Comparison of ENCODE assay signal across 10 cellular contexts in the genomic region with DNA sequence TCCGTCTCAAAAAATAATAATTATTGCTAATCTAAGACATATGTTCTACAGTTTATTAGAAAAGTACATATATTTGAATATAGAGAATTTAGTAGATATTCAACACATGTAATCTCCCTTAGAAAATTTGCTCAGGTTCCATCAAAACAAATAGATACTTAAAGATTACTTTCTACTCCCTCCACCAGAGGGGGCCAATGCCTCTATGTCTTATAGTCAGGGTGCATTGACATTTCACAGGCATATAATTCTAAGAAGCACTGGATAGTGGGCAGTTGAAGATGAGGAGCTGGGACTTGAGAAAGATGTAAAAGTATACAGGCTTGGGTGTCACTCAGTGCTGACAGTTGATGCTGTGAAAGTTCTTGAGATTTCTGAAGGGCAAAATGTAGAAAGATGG.
DNase-seq lines count a peak whose midpoint lies in the region; ATAC-seq and TF ChIP-seq lines count a peak whose summit lies in the region.
"Had no signal": no experiment of that assay in that cellular context is flagged by ENCODE, and none has a peak within 500 bp of the region (broad histone marks: within the 10 kb centered on the region; RNA-seq: fewer than 3 reads in every experiment).

No MANE protein-coding gene starts in this region.

- CTCF ChIA-PET in activated CD8-positive, alpha-beta T cell treated with anti-CD3 and anti-CD28 coated beads for 36 hours (lab: Charles Lee): interaction anchor here (0.7 to 1.5 kb wide), 2 partner anchors 13 to 121 kb away, joined by 3 to 7 read pairs; no protein-coding TSS in a partner anchor

- peak; percentile 37 for DNase-seq in EL
- DNase-seq in HT-29 (ENCODE audit: low spot score): peak; percentile 63
- DNase-seq in activated CD8-positive, alpha-beta T cell treated with anti-CD3 and anti-CD28 coated beads for 36 hours: peak; percentile 10
- peak; percentile 14 to 23 for DNase-seq in lung microvascular endothelial cell (ENCODE audit: low read depth in 2 of 2)
- no peak for DNase-seq in anterior cingulate cortex (lab: John Stamatoyannopoulos, UW)
- no peak for DNase-seq in heart right ventricle
- no peak for DNase-seq in NCI-H774 (lab: John Stamatoyannopoulos, UW)
- no peak for DNase-seq in esophagus squamous epithelium (lab: John Stamatoyannopoulos, UW)

- TF ChIP-seq CTCF in activated CD8-positive, alpha-beta T cell treated with anti-CD3 and anti-CD28 coated beads for 36 hours (IDR thresholded peaks at IDR 0.05): peak; percentile 41
- peak in 3 of 9 donors; percentile 12 to 29 (median 13) for TF ChIP-seq CTCF in heart right ventricle (IDR thresholded peaks at IDR 0.05)
- peak in 1 of 6 experiments; percentile 26 for TF ChIP-seq CTCF in esophagus squamous epithelium (IDR thresholded peaks at IDR 0.05)

- no peaks in the 10 kb centered on the region for H3K4me1 Mint-ChIP-seq in activated CD8-positive, alpha-beta T cell treated with anti-CD3 and anti-CD28 coated beads for 36 hours (ENCODE audit: low read depth)
- H3K4me1 Mint-ChIP-seq: memory B cell had no signal

- peaks cover 0 to 14% (median 0%) of the 10 kb centered on the region in 11 donors for H3K9me3 ChIP-seq in heart right ventricle
- no peaks in the 10 kb centered on the region for H3K9me3 ChIP-seq in esophagus squamous epithelium

- ATAC-seq in activated CD8-positive, alpha-beta T cell treated with anti-CD3 and anti-CD28 coated beads for 36 hours: no peak
- ATAC-seq in heart right ventricle: no peak

- TF ChIP-seq POLR2A in esophagus squamous epithelium (IDR thresholded peaks at IDR 0.05): no peak

- H3K36me3 Mint-ChIP-seq in activated CD8-positive, alpha-beta T cell treated with anti-CD3 and anti-CD28 coated beads for 36 hours (ENCODE audit: low read depth): no peaks in the 10 kb centered on the region
- H3K36me3 Mint-ChIP-seq: memory B cell had no signal

- intact Hi-C loops in activated CD8-positive, alpha-beta T cell treated with anti-CD3 and anti-CD28 coated beads for 36 hours (cut with micrococcal nuclease): no loop called here
- intact Hi-C loops in heart right ventricle (cut with DNase I): no loop called here
- intact Hi-C loops in esophagus squamous epithelium (cut with DNase I): no loop called here

- H3K27me3 ChIP-seq in heart right ventricle: no peaks in the 10 kb centered on the region
- no peaks in the 10 kb centered on the region for H3K27me3 ChIP-seq in esophagus squamous epithelium

- no peak overlapping the region for H3K27ac Mint-ChIP-seq in activated CD8-positive, alpha-beta T cell treated with anti-CD3 and anti-CD28 coated beads for 36 hours
- H3K27ac Mint-ChIP-seq: memory B cell had no signal

- no peaks in the 10 kb centered on the region for H3K36me3 ChIP-seq in heart right ventricle
- H3K36me3 ChIP-seq in esophagus squamous epithelium: no peaks in the 10 kb centered on the region

- POLR2A ChIA-PET in activated CD8-positive, alpha-beta T cell treated with anti-CD3 and anti-CD28 coated beads for 36 hours (lab: Charles Lee): no interaction called here

- no peak overlapping the region for H3K27ac ChIP-seq in heart right ventricle
- no peak overlapping the region for H3K27ac ChIP-seq in esophagus squamous epithelium
- H3K27ac ChIP-seq: SK-N-MC had no signal

- H3K27me3 Mint-ChIP-seq in activated CD8-positive, alpha-beta T cell treated with anti-CD3 and anti-CD28 coated beads for 36 hours: peaks cover 6% of the 10 kb centered on the region

- H3K4me3 ChIP-seq in heart right ventricle (no peak overlapping the region), esophagus squamous epithelium (no peak overlapping the region)
- H3K4me3 ChIP-seq: SK-N-MC had no signal

- 38 to 39% methylated on average over 1 of the region's 1 CpG for WGBS in heart right ventricle, 2 donors
- 30 to 53% methylated on average over 1 of the region's 1 CpG for WGBS in esophagus squamous epithelium, 2 donors

- H3K4me1 ChIP-seq in heart right ventricle (no peaks in the 10 kb centered on the region), esophagus squamous epithelium (no peaks in the 10 kb centered on the region)

- H3K4me3 Mint-ChIP-seq in activated CD8-positive, alpha-beta T cell treated with anti-CD3 and anti-CD28 coated beads for 36 hours: no peak overlapping the region
- H3K4me3 Mint-ChIP-seq: memory B cell had no signal

- H3K9me3 Mint-ChIP-seq in activated CD8-positive, alpha-beta T cell treated with anti-CD3 and anti-CD28 coated beads for 36 hours: peaks cover 5% of the 10 kb centered on the region

Comparison
In these comparisons a context has a peak if more than half of its experiments do, and no peak if none do; other contexts are left out.
1. DNase-seq: peak in EL (single experiment), HT-29 (single experiment), activated CD8-positive, alpha-beta T cell treated with anti-CD3 and anti-CD28 coated beads for 36 hours (single experiment) and lung microvascular endothelial cell (2 of 2); none in anterior cingulate cortex (0 of 58), heart right ventricle (0 of 2), NCI-H774 (single experiment) and esophagus squamous epithelium (single experiment).